Comparison of ENCODE assay signal across 1 cellular context in genomic region chr22:19723990-19724827, GRCh38.
TF ChIP-seq lines count a peak whose summit lies in the region.

No MANE protein-coding gene starts in this region.

TF ChIP-seq in K562, 482 proteins besides CTCF, POLR2A, EP300 and RAD21 (continued from another document):
- TF ChIP-seq FOXJ2 (tag; IDR thresholded peaks at IDR 0.05) (no peak), PHB2 (IDR thresholded peaks at IDR 0.05; ENCODE audit: low read depth) (0 out of 2 replicates have a peak, but pooled peaks have one; percentile 47), SIRT6 (IDR thresholded peaks at IDR 0.05; ENCODE audit: low read depth, low read length) (peak; percentile 30), ZNF778 (CRISPR knock-in tag; IDR thresholded peaks at IDR 0.05) (no peak), YY1 (IDR thresholded peaks at IDR 0.05; ENCODE audit: borderline replicate concordance in 1 of 3, control insufficient read depth in 1 of 3, extremely low read depth in 1 of 3, insufficient read depth in 3 of 3, insufficient read length in 1 of 3, insufficient replicate concordance in 2 of 3, low read depth in 1 of 3, low read length in 2 of 3) (peak in 1 of 3 experiments; percentile 80), ETS2 (tag; IDR thresholded peaks at IDR 0.05; ENCODE audit: borderline replicate concordance, poor library complexity, severe bottlenecking) (peak; percentile 57), TBP (optimal IDR thresholded peaks at IDR 0.05; ENCODE audit: low read depth, low read length) (no peak), ZSCAN29 (IDR thresholded peaks at IDR 0.05) (no peak), NRF1 (conservative IDR thresholded peaks at IDR 0.05 in 1 of 2, IDR thresholded peaks at IDR 0.05 in 1 of 2) (peak; percentile 86 to 92; a peak in 2 of 4 replicates), MYC (IDR thresholded peaks at IDR 0.05; ENCODE audit: low read depth, low read length) (peak; percentile 94), MYC (CRISPR knock-in tag; IDR thresholded peaks at IDR 0.05; ENCODE audit: borderline replicate concordance, low read depth) (no peak; the same call in 1 of the 2 replicates), FUS (optimal IDR thresholded peaks at IDR 0.05; ENCODE audit: low read depth, low read length) (peak; percentile 90), RBBP5 (IDR thresholded peaks at IDR 0.05; ENCODE audit: borderline replicate concordance, insufficient read depth, low read length, poor library complexity, severe bottlenecking) (peak; percentile 77), SMC3 (conservative IDR thresholded peaks at IDR 0.05; ENCODE audit: insufficient read depth, low read depth, low read length) (peak; percentile 77), HIVEP1 (CRISPR knock-in tag; IDR thresholded peaks at IDR 0.05) (no peak), CEBPZ (IDR thresholded peaks at IDR 0.05; ENCODE audit: borderline replicate concordance, low read depth, low read length) (0 out of 2 replicates have a peak, but pooled peaks have one; percentile 9), KDM2B (CRISPR knock-in tag; IDR thresholded peaks at IDR 0.05) (peak; percentile 9; the same call in 1 of the 2 replicates), SAP30 (IDR thresholded peaks at IDR 0.05; ENCODE audit: borderline replicate concordance, insufficient read depth, low read depth, low read length, poor library complexity, severe bottlenecking) (peak; percentile 48), CBX3 (IDR thresholded peaks at IDR 0.05; ENCODE audit: borderline replicate concordance in 1 of 2, low read length in 2 of 2) (peak in 1 of 2 experiments; percentile 89; a peak in 1 of 3 replicates), ZNF133 (CRISPR knock-in tag; IDR thresholded peaks at IDR 0.05) (no peak)
